ENCODE assay signal across 16 cellular contexts in genomic region chr12:10068634-10069033, GRCh38. TPM values are rescaled to one million over a fixed set of nuclear protein-coding genes. Genes with fewer than 3 reads are reported as not detected.
DNase-seq lines count a peak whose midpoint lies in the region; ATAC-seq and TF ChIP-seq lines count a peak whose summit lies in the region.
"Had no signal": no experiment of that assay in that cellular context is flagged by ENCODE, and none has a peak within 500 bp of the region (broad histone marks: within the 10 kb centered on the region; RNA-seq: fewer than 3 reads in every experiment).

No MANE protein-coding gene starts in this region.

- TF ChIP-seq CTCF in SK-N-SH (IDR thresholded peaks at IDR 0.05) (no peak), epithelial cell of esophagus (IDR thresholded peaks at IDR 0.05; ENCODE audit: insufficient read depth, low read depth, low read length, missing control alignments) (no peak), vagina (IDR thresholded peaks at IDR 0.05) (no peak), Caco-2 (IDR thresholded peaks at IDR 0.05; ENCODE audit: insufficient read depth in 1 of 2, low read depth in 1 of 2, low read length in 1 of 2, severe bottlenecking in 1 of 2, unreplicated experiment in 1 of 2) (no peak)

- no peak for TF ChIP-seq EP300 in SK-N-SH (IDR thresholded peaks at IDR 0.05; ENCODE audit: borderline replicate concordance in 1 of 2, low read depth in 1 of 2, low read length in 1 of 2)

- H3K36me3 Mint-ChIP-seq in Caco-2 (ENCODE audit: insufficient read depth, unreplicated experiment) = no peaks in the 10 kb centered on the region
- H3K36me3 Mint-ChIP-seq: immature natural killer cell had no signal

- no peak for ATAC-seq in SK-N-SH treated with all-trans-retinoic acid at 6 μM for 48 hours

- H3K27ac ChIP-seq in SK-N-SH (ENCODE audit: low read depth in 2 of 2, low read length in 1 of 2) (no peak overlapping the region), muscle layer of colon (ENCODE audit: low read depth, low read length) (peak overlapping the region; percentile 37), vagina (peak overlapping the region; percentile 50)
- H3K27ac ChIP-seq: epithelial cell of prostate had no signal

- no peak overlapping the region for H3K4me3 Mint-ChIP-seq in Caco-2 (ENCODE audit: unreplicated experiment)
- H3K4me3 Mint-ChIP-seq: immature natural killer cell had no signal

- no peaks in the 10 kb centered on the region for H3F3A ChIP-seq in SK-N-SH (replicated peaks; ENCODE audit: insufficient read depth)

- 3% methylated on average over 1 of the region's 1 CpG for WGBS in SK-N-SH (ENCODE audit: low lambda C conversion rate)

- peaks cover 49% of the 10 kb centered on the region for H3K27me3 Mint-ChIP-seq in Caco-2 (ENCODE audit: insufficient read depth, unreplicated experiment)

- H3K79me2 ChIP-seq in SK-N-SH (ENCODE audit: insufficient read depth) = no peaks in the 10 kb centered on the region

- TF ChIP-seq POLR2A in vagina (IDR thresholded peaks at IDR 0.05) = no peak

- CTCF ChIA-PET in SK-N-SH (lab: Yijun Ruan, JAX) = no interaction called here
- CTCF ChIA-PET in Caco-2 (lab: Charles Lee) = no interaction called here

- no peaks in the 10 kb centered on the region; a peak in 1 of 4 replicates for H3K4me1 ChIP-seq in SK-N-SH (ENCODE audit: control insufficient read depth in 1 of 2, insufficient read depth in 2 of 2, low read depth in 1 of 2, low read length in 1 of 2)
- H3K4me1 ChIP-seq in muscle layer of colon (ENCODE audit: insufficient read depth, low read length) = peaks cover 5% of the 10 kb centered on the region
- peaks cover 12% of the 10 kb centered on the region for H3K4me1 ChIP-seq in vagina
- H3K4me1 ChIP-seq in HAP-1 = peaks cover 12% of the 10 kb centered on the region
- no peaks in the 10 kb centered on the region for H3K4me1 ChIP-seq in Caco-2

- H3K4me3 ChIP-seq in SK-N-SH (ENCODE audit: low read depth in 2 of 2, low read length in 1 of 2) = no peak overlapping the region
- no peak overlapping the region for H3K4me3 ChIP-seq in epithelial cell of esophagus (ENCODE audit: low read length)
- no peak overlapping the region for H3K4me3 ChIP-seq in muscle layer of colon (ENCODE audit: low read depth in 1 of 2, low read length in 2 of 2)
- H3K4me3 ChIP-seq in vagina = no peak overlapping the region
- H3K4me3 ChIP-seq in HAP-1 = no peak overlapping the region
- H3K4me3 ChIP-seq in Caco-2 (ENCODE audit: low read depth, low read length) = no peak overlapping the region

- BruUV-seq in Caco-2 (replicated peaks; lab: Mats Ljungman, UMichigan) = no TSS peak

- no peak for TF ChIP-seq RAD21 in SK-N-SH (IDR thresholded peaks at IDR 0.05; ENCODE audit: low read length)

- H3K27ac Mint-ChIP-seq in Caco-2 (ENCODE audit: unreplicated experiment) = no peak overlapping the region
- H3K27ac Mint-ChIP-seq: immature natural killer cell had no signal

- 0 out of 2 replicates have a peak overlapping the region, but pooled peaks have one; percentile 21 for H2AFZ ChIP-seq in SK-N-SH (ENCODE audit: low read depth)

- no peak for DNase-seq in SK-N-SH
- peak; percentile 22 for DNase-seq in epithelial cell of esophagus (ENCODE audit: low read depth)
- DNase-seq in vagina (ENCODE audit: extremely low spot score in 2 of 2) = no peak
- no peak for DNase-seq in NCI-H2029 treated with DMSO at 0.1 percent for 48 hours (lab: John Stamatoyannopoulos, UW)
- no peak for DNase-seq in HAP-1 (ENCODE audit: low spot score in 2 of 2)
- DNase-seq in Caco-2 = no peak
- DNase-seq: 8988T, immature natural killer cell, NCI-H1092 treated with DMSO at 0.1 percent for 48 hours, NCI-H748 treated with DMSO at 0.1 percent for 48 hours had no signal

- H3K27me3 ChIP-seq in SK-N-SH (ENCODE audit: insufficient read depth) (no peaks in the 10 kb centered on the region; the same call in 1 of the 2 replicates), muscle layer of colon (ENCODE audit: control insufficient read depth in 1 of 2, insufficient read depth in 2 of 2, low read length in 2 of 2) (no peaks in the 10 kb centered on the region), vagina (no peaks in the 10 kb centered on the region), HAP-1 (ENCODE audit: low read depth) (no peaks in the 10 kb centered on the region), Caco-2 (replicated peaks; ENCODE audit: control insufficient read depth, insufficient read depth, low read length) (no peaks in the 10 kb centered on the region; the same call in 1 of the 2 replicates)

- in situ Hi-C loops in HAP-1 (cut with MboI; ENCODE audit: low sequenced_read_pairs) = no loop called here

- no peaks in the 10 kb centered on the region for H3K9me3 Mint-ChIP-seq in Caco-2 (ENCODE audit: unreplicated experiment)
- H3K9me3 Mint-ChIP-seq: immature natural killer cell had no signal

- H4K20me1 ChIP-seq in SK-N-SH (ENCODE audit: insufficient read depth) = no peaks in the 10 kb centered on the region

- intact Hi-C loops in vagina (cut with DNase I) = no loop called here
- intact Hi-C loops in Caco-2 (cut with micrococcal nuclease; ENCODE audit: unreplicated experiment) = no loop called here

- POLR2A ChIA-PET in SK-N-SH (lab: Yijun Ruan, JAX) = no interaction called here
- POLR2A ChIA-PET in Caco-2 (lab: Charles Lee) = no interaction called here

- H3K4me2 ChIP-seq in SK-N-SH = no peak overlapping the region

- H3K9ac ChIP-seq in SK-N-SH (no peak overlapping the region), muscle layer of colon (ENCODE audit: low read length) (no peak overlapping the region)

- H3K4me1 Mint-ChIP-seq in Caco-2 (ENCODE audit: low read depth, unreplicated experiment) = no peaks in the 10 kb centered on the region
- H3K4me1 Mint-ChIP-seq: immature natural killer cell had no signal

- H3K9me3 ChIP-seq in SK-N-SH (no peaks in the 10 kb centered on the region), muscle layer of colon (ENCODE audit: low read length) (no peaks in the 10 kb centered on the region), vagina (no peaks in the 10 kb centered on the region), HAP-1 (no peaks in the 10 kb centered on the region), Caco-2 (no peaks in the 10 kb centered on the region)

- H3K9me2 ChIP-seq in SK-N-SH = no peaks in the 10 kb centered on the region

- H3K36me3 ChIP-seq in SK-N-SH (replicated peaks in 1 of 2; ENCODE audit: control insufficient read depth in 1 of 2, insufficient read depth in 2 of 2, low read length in 1 of 2) (no peaks in the 10 kb centered on the region), muscle layer of colon (ENCODE audit: insufficient read depth, low read length) (no peaks in the 10 kb centered on the region), vagina (no peaks in the 10 kb centered on the region), HAP-1 (replicated peaks) (no peaks in the 10 kb centered on the region), Caco-2 (ENCODE audit: control insufficient read depth, insufficient read depth, low read length) (no peaks in the 10 kb centered on the region)

TF ChIP-seq in SK-N-SH, 30 proteins besides CTCF, POLR2A, EP300 and RAD21 (continues in another document):
- TF ChIP-seq EZH2phosphoT487 (IDR thresholded peaks at IDR 0.05; ENCODE audit: borderline replicate concordance, low read depth) (no peak), ELF1 (IDR thresholded peaks at IDR 0.05) (no peak), CHD2 (IDR thresholded peaks at IDR 0.05; ENCODE audit: low read length, partially characterized antibody) (no peak), NRF1 (IDR thresholded peaks at IDR 0.05; ENCODE audit: low read depth, low read length) (no peak), YY1 (IDR thresholded peaks at IDR 0.05; ENCODE audit: low read depth) (no peak), POLR2AphosphoS5 (IDR thresholded peaks at IDR 0.05; ENCODE audit: low read depth, low read length) (no peak)
- TF ChIP-seq, protein P1, sequence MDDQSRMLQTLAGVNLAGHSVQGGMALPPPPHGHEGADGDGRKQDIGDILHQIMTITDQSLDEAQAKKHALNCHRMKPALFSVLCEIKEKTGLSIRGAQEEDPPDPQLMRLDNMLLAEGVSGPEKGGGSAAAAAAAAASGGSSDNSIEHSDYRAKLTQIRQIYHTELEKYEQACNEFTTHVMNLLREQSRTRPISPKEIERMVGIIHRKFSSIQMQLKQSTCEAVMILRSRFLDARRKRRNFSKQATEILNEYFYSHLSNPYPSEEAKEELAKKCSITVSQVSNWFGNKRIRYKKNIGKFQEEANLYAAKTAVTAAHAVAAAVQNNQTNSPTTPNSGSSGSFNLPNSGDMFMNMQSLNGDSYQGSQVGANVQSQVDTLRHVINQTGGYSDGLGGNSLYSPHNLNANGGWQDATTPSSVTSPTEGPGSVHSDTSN (IDR thresholded peaks at IDR 0.05) = no peak

TF ChIP-seq in SK-N-SH treated with all-trans-retinoic acid at 6 μM for 48 hours, 23 proteins besides CTCF, POLR2A, EP300 and RAD21 (continues in another document):
- TF ChIP-seq TCF4 (CRISPR knock-in tag; IDR thresholded peaks at IDR 0.05; ENCODE audit: borderline replicate concordance) (no peak), ZNF70 (CRISPR knock-in tag; IDR thresholded peaks at IDR 0.05) (no peak), TOX (CRISPR knock-in tag; IDR thresholded peaks at IDR 0.05; ENCODE audit: borderline replicate concordance) (no peak), OSR1 (CRISPR knock-in tag; IDR thresholded peaks at IDR 0.05) (no peak), ZFP3 (CRISPR knock-in tag; IDR thresholded peaks at IDR 0.05) (no peak)
- TF ChIP-seq, protein P2, sequence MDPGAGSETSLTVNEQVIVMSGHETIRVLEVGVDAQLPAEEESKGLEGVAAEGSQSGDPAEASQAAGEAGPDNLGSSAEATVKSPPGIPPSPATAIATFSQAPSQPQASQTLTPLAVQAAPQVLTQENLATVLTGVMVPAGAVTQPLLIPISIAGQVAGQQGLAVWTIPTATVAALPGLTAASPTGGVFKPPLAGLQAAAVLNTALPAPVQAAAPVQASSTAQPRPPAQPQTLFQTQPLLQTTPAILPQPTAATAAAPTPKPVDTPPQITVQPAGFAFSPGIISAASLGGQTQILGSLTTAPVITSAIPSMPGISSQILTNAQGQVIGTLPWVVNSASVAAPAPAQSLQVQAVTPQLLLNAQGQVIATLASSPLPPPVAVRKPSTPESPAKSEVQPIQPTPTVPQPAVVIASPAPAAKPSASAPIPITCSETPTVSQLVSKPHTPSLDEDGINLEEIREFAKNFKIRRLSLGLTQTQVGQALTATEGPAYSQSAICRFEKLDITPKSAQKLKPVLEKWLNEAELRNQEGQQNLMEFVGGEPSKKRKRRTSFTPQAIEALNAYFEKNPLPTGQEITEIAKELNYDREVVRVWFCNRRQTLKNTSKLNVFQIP (CRISPR knock-in tag; IDR thresholded peaks at IDR 0.05; ENCODE audit: borderline replicate concordance, low read depth) = no peak

RNA-seq across cellular contexts. Expression of gene CLEC1A, which starts 30.2 kb away (rescaled TPM):
- not detected in 2 replicates for polyA plus RNA-seq in SK-N-SH (2012; rRNA removed)
- polyA plus RNA-seq in SK-N-SH (2012; cell fraction: cytosol; rRNA removed) = not detected in 2 replicates
- polyA plus RNA-seq in SK-N-SH (2012; cell fraction: nucleus; rRNA removed) = not detected in 2 replicates
- total RNA-seq in vagina (2.2 TPM), Caco-2 (2022) (not detected in 2 replicates)
- total RNA-seq: astrocyte; renal cortical epithelial cell; T-helper 2 cell treated with Interferon-gamma antibody and Interleukin-4, amounts not matched to agents 100 ng/mL and 5 ng/mL, for 36 hours had no signal
- polyA plus RNA-seq: immature natural killer cell had no signal

RNA-seq across cellular contexts. Expression of gene CLEC9A, which starts 38.2 kb away (rescaled TPM):
- not detected in 2 replicates for polyA plus RNA-seq in SK-N-SH (2012; rRNA removed)
- not detected in 2 replicates for polyA plus RNA-seq in SK-N-SH (2012; cell fraction: cytosol; rRNA removed)
- not detected in 2 replicates for polyA plus RNA-seq in SK-N-SH (2012; cell fraction: nucleus; rRNA removed)
- not detected for total RNA-seq in vagina
- not detected in 2 replicates for total RNA-seq in Caco-2 (2022)
- total RNA-seq: astrocyte; renal cortical epithelial cell; T-helper 2 cell treated with Interferon-gamma antibody and Interleukin-4, amounts not matched to agents 100 ng/mL and 5 ng/mL, for 36 hours had no signal

RNA-seq across cellular contexts. Expression of gene CLEC12B, which starts 58.2 kb away (rescaled TPM):
- polyA plus RNA-seq in SK-N-SH (2012; rRNA removed) = not detected in 2 replicates
- not detected in 2 replicates for polyA plus RNA-seq in SK-N-SH (2012; cell fraction: cytosol; rRNA removed)
- polyA plus RNA-seq in SK-N-SH (2012; cell fraction: nucleus; rRNA removed) = not detected in 2 replicates
- total RNA-seq in vagina (not detected), Caco-2 (2022) (not detected in 2 replicates)
- total RNA-seq: astrocyte, renal cortical epithelial cell had no signal

Comparison
In these comparisons a context has a peak if more than half of its experiments do, and no peak if none do; other contexts are left out.
1. H3K27ac ChIP-seq: peak in muscle layer of colon (single experiment) and vagina (single experiment); none in SK-N-SH (0 of 2).